Comparison of ENCODE assay signal across 1 cellular context in genomic region chr5:173913686-173914321, GRCh38.
A peak's percentile ranks its signal among the peaks of the same experiment; 100 is the strongest.
TF ChIP-seq lines count a peak whose summit lies in the region.

No MANE protein-coding gene starts in this region.

TF ChIP-seq in HEK293, 187 proteins besides CTCF, POLR2A, EP300 and RAD21 (continued from another document):
- TF ChIP-seq REST (tag by site-specific recombination; IDR thresholded peaks at IDR 0.05) (no peak), ZNF24 (tag by site-specific recombination; IDR thresholded peaks at IDR 0.05) (peak; percentile 18; the same call in 1 of the 2 replicates), ZNF561 (tag by site-specific recombination; IDR thresholded peaks at IDR 0.05; ENCODE audit: borderline replicate concordance) (no peak), ZBTB17 (tag by site-specific recombination; IDR thresholded peaks at IDR 0.05) (peak; percentile 13; the same call in 1 of the 2 replicates), ZNF548 (tag by site-specific recombination; IDR thresholded peaks at IDR 0.05) (no peak), ZNF2 (tag by site-specific recombination; IDR thresholded peaks at IDR 0.05) (no peak), BCL6B (tag by site-specific recombination; IDR thresholded peaks at IDR 0.05) (no peak), ZNF768 (tag by site-specific recombination; IDR thresholded peaks at IDR 0.05) (no peak), EGR2 (tag by site-specific recombination; IDR thresholded peaks at IDR 0.05; ENCODE audit: low read depth) (no peak), ZNF354C (tag by site-specific recombination; IDR thresholded peaks at IDR 0.05; ENCODE audit: borderline replicate concordance, low read depth) (no peak), ZNF239 (tag by site-specific recombination; IDR thresholded peaks at IDR 0.05) (no peak), ZNF366 (tag by site-specific recombination; conservative IDR thresholded peaks at IDR 0.05) (peak; percentile 64)
- TF ChIP-seq, protein P1, sequence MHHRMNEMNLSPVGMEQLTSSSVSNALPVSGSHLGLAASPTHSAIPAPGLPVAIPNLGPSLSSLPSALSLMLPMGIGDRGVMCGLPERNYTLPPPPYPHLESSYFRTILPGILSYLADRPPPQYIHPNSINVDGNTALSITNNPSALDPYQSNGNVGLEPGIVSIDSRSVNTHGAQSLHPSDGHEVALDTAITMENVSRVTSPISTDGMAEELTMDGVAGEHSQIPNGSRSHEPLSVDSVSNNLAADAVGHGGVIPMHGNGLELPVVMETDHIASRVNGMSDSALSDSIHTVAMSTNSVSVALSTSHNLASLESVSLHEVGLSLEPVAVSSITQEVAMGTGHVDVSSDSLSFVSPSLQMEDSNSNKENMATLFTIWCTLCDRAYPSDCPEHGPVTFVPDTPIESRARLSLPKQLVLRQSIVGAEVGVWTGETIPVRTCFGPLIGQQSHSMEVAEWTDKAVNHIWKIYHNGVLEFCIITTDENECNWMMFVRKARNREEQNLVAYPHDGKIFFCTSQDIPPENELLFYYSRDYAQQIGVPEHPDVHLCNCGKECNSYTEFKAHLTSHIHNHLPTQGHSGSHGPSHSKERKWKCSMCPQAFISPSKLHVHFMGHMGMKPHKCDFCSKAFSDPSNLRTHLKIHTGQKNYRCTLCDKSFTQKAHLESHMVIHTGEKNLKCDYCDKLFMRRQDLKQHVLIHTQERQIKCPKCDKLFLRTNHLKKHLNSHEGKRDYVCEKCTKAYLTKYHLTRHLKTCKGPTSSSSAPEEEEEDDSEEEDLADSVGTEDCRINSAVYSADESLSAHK (tag by site-specific recombination; IDR thresholded peaks at IDR 0.05) = no peak
